ENCODE assay signal across 34 cellular contexts in the genomic region with DNA sequence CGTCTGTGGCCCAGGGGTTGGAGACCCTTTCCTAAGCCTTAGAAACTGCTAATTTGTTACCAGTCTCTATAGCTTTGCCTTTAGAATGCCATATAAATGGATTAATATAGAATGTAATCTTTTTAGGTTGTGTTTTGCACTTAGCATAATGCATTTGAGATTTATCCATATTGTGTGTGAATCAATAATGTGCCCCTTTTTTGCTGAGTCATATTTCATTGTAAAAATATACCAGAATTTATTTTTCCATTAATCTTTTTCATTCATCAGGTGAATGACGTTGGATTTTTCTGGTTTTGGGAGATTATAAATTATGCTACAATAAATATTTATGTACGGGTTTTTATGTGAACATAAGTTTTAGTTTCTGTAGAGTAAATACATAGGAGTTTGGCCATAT.
DNase-seq lines count a peak whose midpoint lies in the region; ATAC-seq, FAIRE-seq and TF ChIP-seq lines count a peak whose summit lies in the region.
"Had no signal": no experiment of that assay in that cellular context is flagged by ENCODE, and none has a peak within 500 bp of the region (broad histone marks: within the 10 kb centered on the region; RNA-seq: fewer than 3 reads in every experiment).

No MANE protein-coding gene starts in this region.

- H4K91ac ChIP-seq in IMR-90 (ENCODE audit: insufficient read depth, low read depth, low read length) = no peak overlapping the region

- H3K79me2 ChIP-seq in HepG2 (ENCODE audit: insufficient read depth, low read length) = no peaks in the 10 kb centered on the region
- H3K79me2 ChIP-seq in K562 (ENCODE audit: control insufficient read depth, insufficient read depth, low read length) = no peaks in the 10 kb centered on the region

- no peak overlapping the region for H2AK5ac ChIP-seq in IMR-90 (ENCODE audit: low read depth, low read length)

- no peak overlapping the region for H2BK120ac ChIP-seq in IMR-90 (ENCODE audit: low read depth, low read length)

- no peak overlapping the region for H3K23ac ChIP-seq in IMR-90 (ENCODE audit: low read depth, low read length)

- H3K14ac ChIP-seq in IMR-90 (replicated peaks; ENCODE audit: low read depth, low read length) = no peak overlapping the region

- H4K8ac ChIP-seq in IMR-90 (ENCODE audit: low read depth in 2 of 2, low read length in 2 of 2) = no peak overlapping the region

- H3K4ac ChIP-seq in IMR-90 (ENCODE audit: low read depth, low read length) = no peak overlapping the region

- no peak for TF ChIP-seq EP300 in HepG2 (IDR thresholded peaks at IDR 0.05; ENCODE audit: low read depth in 2 of 2, low read length in 2 of 2)
- no peak for TF ChIP-seq EP300 in HepG2 (CRISPR knock-in tag; IDR thresholded peaks at IDR 0.05; ENCODE audit: borderline replicate concordance)
- no peak for TF ChIP-seq EP300 in A549 (IDR thresholded peaks at IDR 0.05)
- no peak for TF ChIP-seq EP300 in K562 (IDR thresholded peaks at IDR 0.05; ENCODE audit: low read length)

- POLR2A ChIA-PET in HepG2 (lab: Yijun Ruan, JAX) = no interaction called here
- POLR2A ChIA-PET in A549 (lab: Yijun Ruan, JAX) = no interaction called here
- POLR2A ChIA-PET in IMR-90 (lab: Charles Lee; ENCODE audit: unreplicated experiment) = no interaction called here
- POLR2A ChIA-PET in K562 (lab: Yijun Ruan, JAX) = no interaction called here

- H3K9me1 ChIP-seq in IMR-90 (ENCODE audit: insufficient read depth, low read length) (no peaks in the 10 kb centered on the region), K562 (ENCODE audit: control insufficient read depth, insufficient read depth, low read length) (no peaks in the 10 kb centered on the region)

- CTCF ChIA-PET in HepG2 (lab: Yijun Ruan, JAX; ENCODE audit: low intra/inter-chr PET ratio, low total read pairs) = no interaction called here
- CTCF ChIA-PET in A549 (lab: Yijun Ruan, JAX) = no interaction called here
- CTCF ChIA-PET in IMR-90 (lab: Yijun Ruan, JAX) = no interaction called here
- CTCF ChIA-PET in K562 (lab: Yijun Ruan, JAX; ENCODE audit: low intra/inter-chr PET ratio) = no interaction called here

- ATAC-seq in HepG2 = no peak
- ATAC-seq in right lobe of liver = no peak
- ATAC-seq in A549 = no peak
- ATAC-seq in IMR-90 (ENCODE audit: low read depth) = no peak
- ATAC-seq in K562 = no peak
- ATAC-seq in GM18867 (IDR thresholded peaks at IDR 0.05; ENCODE audit: unreplicated experiment) = no peak
- ATAC-seq in HG02852 (IDR thresholded peaks at IDR 0.05; ENCODE audit: unreplicated experiment) = no peak
- ATAC-seq: CD8-positive, alpha-beta T cell had no signal

- H2BK20ac ChIP-seq in IMR-90 (ENCODE audit: low read depth, low read length) = no peak overlapping the region

- H3K9me3 ChIP-seq in HepG2 (ENCODE audit: low read length) (no peaks in the 10 kb centered on the region), right lobe of liver (no peaks in the 10 kb centered on the region), A549 (no peaks in the 10 kb centered on the region), IMR-90 (ENCODE audit: control insufficient read depth, insufficient read depth, low read length) (no peaks in the 10 kb centered on the region), K562 (replicated peaks; ENCODE audit: control insufficient read depth, insufficient read depth, low read depth, low read length) (no peaks in the 10 kb centered on the region)
- H3K9me3 ChIP-seq: BE2C; BLaER1; BLaER1 treated with 17β-estradiol and CSF1 and Interleukin-3, amounts not matched to agents 10 nM and 100 nM; Caco-2 had no signal

- no peak overlapping the region for H2BK5ac ChIP-seq in IMR-90 (ENCODE audit: low read depth, low read length, poor library complexity, severe bottlenecking)

- no peak for TF ChIP-seq RAD21 in HepG2 (CRISPR knock-in tag; IDR thresholded peaks at IDR 0.05)
- TF ChIP-seq RAD21 in A549 (conservative IDR thresholded peaks at IDR 0.05 in 1 of 2, IDR thresholded peaks at IDR 0.05 in 1 of 2) = no peak
- TF ChIP-seq RAD21 in IMR-90 (IDR thresholded peaks at IDR 0.05; ENCODE audit: low read length) = no peak
- no peak for TF ChIP-seq RAD21 in K562 (CRISPR knock-in tag; conservative IDR thresholded peaks at IDR 0.05 in 1 of 2, IDR thresholded peaks at IDR 0.05 in 1 of 2)

- no peak for TF ChIP-seq CTCF in HepG2 (CRISPR knock-in tag; IDR thresholded peaks at IDR 0.05)
- TF ChIP-seq CTCF in right lobe of liver (IDR thresholded peaks at IDR 0.05) = no peak
- no peak for TF ChIP-seq CTCF in A549 (IDR thresholded peaks at IDR 0.05)
- TF ChIP-seq CTCF in IMR-90 (conservative IDR thresholded peaks at IDR 0.05; ENCODE audit: low read depth, low read length) = no peak
- TF ChIP-seq CTCF in K562 (IDR thresholded peaks at IDR 0.05 in 2 of 3, conservative IDR thresholded peaks at IDR 0.05 in 1 of 3; ENCODE audit: insufficient read depth in 2 of 3, low read depth in 1 of 3, low read length in 3 of 3) = no peak

- H3K27me3 ChIP-seq in HepG2 (ENCODE audit: control insufficient read depth in 1 of 2, insufficient read depth in 2 of 2, low read length in 2 of 2) (no peaks in the 10 kb centered on the region), right lobe of liver (peaks cover 0 to 7% of the 10 kb centered on the region in 2 donors), IMR-90 (ENCODE audit: control insufficient read depth, insufficient read depth, low read length) (no peaks in the 10 kb centered on the region), K562 (ENCODE audit: control insufficient read depth in 2 of 2, insufficient read depth in 2 of 2, low read length in 2 of 2) (no peaks in the 10 kb centered on the region)
- H3K27me3 ChIP-seq: BE2C had no signal

- FAIRE-seq in HepG2 (lab: Jason Lieb, UNC) (no peak), A549 (lab: Jason Lieb, UNC) (no peak), K562 (lab: Jason Lieb, UNC) (no peak)
- FAIRE-seq: A204.1, D721Med had no signal

- no peak overlapping the region for H2BK15ac ChIP-seq in IMR-90 (ENCODE audit: low read depth, low read length)

- intact Hi-C loops in HepG2 (cut with micrococcal nuclease; ENCODE audit: unreplicated experiment) = no loop called here
- intact Hi-C loops in right lobe of liver (cut with DNase I) = no loop called here
- intact Hi-C loops in IMR-90 (cut with micrococcal nuclease) = no loop called here
- intact Hi-C loops in K562 (cut with micrococcal nuclease) = no loop called here

- H4K20me1 ChIP-seq in HepG2 (ENCODE audit: insufficient read depth, low read length) (no peaks in the 10 kb centered on the region), IMR-90 (ENCODE audit: insufficient read depth, low read length) (no peaks in the 10 kb centered on the region), K562 (replicated peaks; ENCODE audit: control insufficient read depth, insufficient read depth, low read length) (no peaks in the 10 kb centered on the region)
- H4K20me1 ChIP-seq: BLaER1; BLaER1 treated with 17β-estradiol and CSF1 and Interleukin-3, amounts not matched to agents 10 nM and 100 nM had no signal

- dilution Hi-C loops in IMR-90 (cut with HindIII; ENCODE audit: low sequenced_read_pairs, unreplicated experiment) = no loop called here

- H3K4me2 ChIP-seq in HepG2 (ENCODE audit: low read depth, low read length) = no peak overlapping the region
- no peak overlapping the region for H3K4me2 ChIP-seq in A549
- H3K4me2 ChIP-seq in IMR-90 (ENCODE audit: low read depth, low read length) = no peak overlapping the region
- no peak overlapping the region for H3K4me2 ChIP-seq in K562 (ENCODE audit: insufficient read depth, low read length)
- H3K4me2 ChIP-seq: BLaER1; BLaER1 treated with 17β-estradiol and CSF1 and Interleukin-3, amounts not matched to agents 10 nM and 100 nM had no signal

- no peak overlapping the region for H2AK9ac ChIP-seq in IMR-90 (replicated peaks; ENCODE audit: low read depth, low read length, poor library complexity)

- H4K5ac ChIP-seq in IMR-90 (ENCODE audit: low read depth, low read length) = no peak overlapping the region

- H3K36me3 ChIP-seq in HepG2 (replicated peaks in 1 of 2; ENCODE audit: control insufficient read depth in 1 of 2, insufficient read depth in 2 of 2, low read length in 2 of 2) (no peaks in the 10 kb centered on the region), right lobe of liver (no peaks in the 10 kb centered on the region), IMR-90 (ENCODE audit: control insufficient read depth, insufficient read depth, low read length) (no peaks in the 10 kb centered on the region), K562 (ENCODE audit: control insufficient read depth, insufficient read depth, low read length) (no peaks in the 10 kb centered on the region)
- H3K36me3 ChIP-seq: BE2C; BLaER1; BLaER1 treated with 17β-estradiol and CSF1 and Interleukin-3, amounts not matched to agents 10 nM and 100 nM had no signal

- BruUV-seq in HepG2 (replicated peaks; lab: Mats Ljungman, UMichigan) (no TSS peak), IMR-90 (replicated peaks; lab: Mats Ljungman, UMichigan) (no TSS peak), K562 (replicated peaks; lab: Mats Ljungman, UMichigan) (no TSS peak)

- no peak overlapping the region for H3K18ac ChIP-seq in IMR-90 (ENCODE audit: low read depth, low read length)

- DNase-seq in HepG2 (ENCODE audit: low spot score) = no peak
- no peak for DNase-seq in right lobe of liver
- no peak for DNase-seq in A549 (ENCODE audit: low read depth in 1 of 2, low spot score in 1 of 2)
- DNase-seq in IMR-90 = no peak
- DNase-seq in K562 (ENCODE audit: extremely low read depth in 1 of 4, low spot score in 3 of 4) = no peak
- DNase-seq in T-helper 1 cell = no peak
- DNase-seq: 8988T; ACHN; AML-193; BE2C; C1 segment of cervical spinal cord; Caco-2; Calu3; CD4-positive, alpha-beta memory T cell; CD4-positive, alpha-beta T cell; CD4-positive, CD25-positive, alpha-beta regulatory T cell; CD8-positive, alpha-beta memory T cell; CD8-positive, alpha-beta T cell; COR-L47; DMS 273 treated with DMSO at 0.1 percent for 48 hours; DMS153; DMS53; DMS79; DMS79 treated with DMSO at 0.1 percent for 48 hours; DND-41; EL had no signal

- TF ChIP-seq POLR2A in HepG2 (IDR thresholded peaks at IDR 0.05; ENCODE audit: insufficient read depth in 1 of 2, low read depth in 2 of 2, low read length in 2 of 2) (no peak), right lobe of liver (IDR thresholded peaks at IDR 0.05) (no peak), A549 (IDR thresholded peaks at IDR 0.05; ENCODE audit: low read length) (no peak), IMR-90 (IDR thresholded peaks at IDR 0.05; ENCODE audit: low read depth, low read length) (no peak), K562 (conservative IDR thresholded peaks at IDR 0.05) (no peak)

- WGBS in HepG2 (ENCODE audit: low lambda C conversion rate) = 6% methylated on average over 2 of the region's 3 CpGs
- 45% methylated on average over 3 of the region's 3 CpGs for WGBS in right lobe of liver (ENCODE audit: insufficient coverage, low coverage, low lambda C conversion rate, missing lambda C conversion rate)
- 9% methylated on average over 3 of the region's 3 CpGs for WGBS in A549 (ENCODE audit: missing lambda C conversion rate)
- no CpG with 5 or more reads among the region's 3 CpGs for WGBS in IMR-90 (ENCODE audit: extremely low coverage in 2 of 2, insufficient read length in 1 of 2), 2 experiments
- 0% methylated on average over 3 of the region's 3 CpGs for WGBS in K562 (ENCODE audit: insufficient coverage, low coverage, missing lambda C conversion rate)

- H3K56ac ChIP-seq in IMR-90 (ENCODE audit: extremely low read depth, insufficient read depth, low read length) = no peak overlapping the region

- H3K4me1 ChIP-seq in HepG2 (ENCODE audit: insufficient read depth, low read length) = no peaks in the 10 kb centered on the region
- no peaks in the 10 kb centered on the region for H3K4me1 ChIP-seq in right lobe of liver
- H3K4me1 ChIP-seq in A549 = no peaks in the 10 kb centered on the region
- H3K4me1 ChIP-seq in IMR-90 (ENCODE audit: control insufficient read depth, insufficient read depth, low read length) = no peaks in the 10 kb centered on the region
- no peaks in the 10 kb centered on the region for H3K4me1 ChIP-seq in K562 (replicated peaks in 1 of 2; ENCODE audit: control insufficient read depth in 2 of 2, insufficient read depth in 2 of 2, low read length in 2 of 2)
- H3K4me1 ChIP-seq: BE2C; BLaER1; BLaER1 treated with 17β-estradiol and CSF1 and Interleukin-3, amounts not matched to agents 10 nM and 100 nM; Caco-2 had no signal

- H3K9ac ChIP-seq in HepG2 (ENCODE audit: insufficient read depth, low read depth, low read length) (no peak overlapping the region), IMR-90 (ENCODE audit: low read depth, low read length) (no peak overlapping the region), K562 (ENCODE audit: insufficient read depth in 1 of 2, low read depth in 2 of 2, low read length in 2 of 2) (no peak overlapping the region)
- H3K9ac ChIP-seq: BLaER1; BLaER1 treated with 17β-estradiol and CSF1 and Interleukin-3, amounts not matched to agents 10 nM and 100 nM had no signal

- H2AFZ ChIP-seq in HepG2 (ENCODE audit: low read length) (no peak overlapping the region), IMR-90 (replicated peaks; ENCODE audit: low read length, poor library complexity) (no peak overlapping the region), K562 (ENCODE audit: low read depth, low read length) (no peak overlapping the region)

- H3K27ac ChIP-seq in HepG2 (ENCODE audit: extremely low read length, insufficient read depth, low read length) = no peak overlapping the region
- H3K27ac ChIP-seq in right lobe of liver = no peak overlapping the region
- H3K27ac ChIP-seq in A549 = no peak overlapping the region
- H3K27ac ChIP-seq in IMR-90 (ENCODE audit: insufficient read depth, low read length) = no peak overlapping the region
- H3K27ac ChIP-seq in K562 (ENCODE audit: extremely low read depth, low read depth, low read length) = no peak overlapping the region
- H3K27ac ChIP-seq: 22Rv1; BLaER1; BLaER1 treated with 17β-estradiol and CSF1 and Interleukin-3, amounts not matched to agents 10 nM and 100 nM; C4-2B had no signal

- in situ Hi-C loops in HepG2 (cut with HindIII; ENCODE audit: extremely low pct_ligation_motif_present, low pct_unique_long_range_greater_than_20kb) = no loop called here
- in situ Hi-C loops in IMR-90 (cut with MboI; ENCODE audit: low sequenced_read_pairs) = no loop called here
- in situ Hi-C loops in K562 (cut with MboI) = no loop called here

- no peaks in the 10 kb centered on the region for H3K79me1 ChIP-seq in IMR-90 (ENCODE audit: low read depth in 1 of 2, low read length in 2 of 2)

- H3K4me3 ChIP-seq in HepG2 (replicated peaks in 1 of 3; ENCODE audit: insufficient read depth in 1 of 3, low read depth in 2 of 3, low read length in 3 of 3) (no peak overlapping the region), right lobe of liver (no peak overlapping the region), A549 (no peak overlapping the region), IMR-90 (ENCODE audit: insufficient read depth, low read depth, low read length) (no peak overlapping the region), K562 (no peak overlapping the region)
- H3K4me3 ChIP-seq: BLaER1; BLaER1 treated with 17β-estradiol and CSF1 and Interleukin-3, amounts not matched to agents 10 nM and 100 nM had no signal
